In the genomic region with DNA sequence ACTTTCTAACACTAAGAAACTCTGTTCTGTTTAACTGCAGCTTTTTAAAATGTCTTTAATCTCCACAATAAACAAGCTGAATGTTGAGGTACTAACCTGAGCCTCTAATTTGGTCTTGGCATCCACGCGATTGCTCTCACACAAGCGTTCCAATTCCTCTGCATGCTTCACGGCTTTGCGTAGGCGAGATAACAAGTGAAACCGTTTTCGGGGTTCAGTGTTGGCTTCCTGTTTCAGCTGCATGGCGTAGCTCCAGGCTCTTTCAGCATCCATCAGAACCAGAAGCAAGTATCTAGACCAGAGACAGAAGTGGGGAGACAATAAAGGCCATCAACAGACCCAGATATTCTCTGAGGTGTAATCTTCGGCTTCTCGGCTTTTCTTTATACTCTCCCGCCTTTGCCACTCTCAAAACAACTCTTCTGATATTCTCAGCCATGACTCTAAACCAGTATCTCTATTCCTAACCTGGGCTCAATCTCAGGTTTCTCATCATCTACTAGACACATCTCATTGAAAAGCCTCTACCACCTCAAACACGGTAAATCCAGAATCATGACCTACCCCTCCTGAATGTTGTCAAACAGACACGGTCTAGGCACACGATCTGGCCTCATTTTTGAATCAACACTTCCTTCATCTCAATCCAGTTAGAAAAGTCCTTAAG, we compare ENCODE assay signal across 13 cellular contexts. TPM values are rescaled to one million over a fixed set of nuclear protein-coding genes. Genes with fewer than 3 reads are reported as not detected.
DNase-seq lines count a peak whose midpoint lies in the region; ATAC-seq, FAIRE-seq and TF ChIP-seq lines count a peak whose summit lies in the region.
"Had no signal": no experiment of that assay in that cellular context is flagged by ENCODE, and none has a peak within 500 bp of the region (broad histone marks: within the 10 kb centered on the region; RNA-seq: fewer than 3 reads in every experiment).

No MANE protein-coding gene starts in this region.

- H3K27ac Mint-ChIP-seq in T-cell = peak overlapping the region; percentile 89 to 91
- H3K27ac Mint-ChIP-seq: dendritic cell treated with granulocyte-macrophage colony-stimulating factor and Interleukin-4, amounts not matched to agents 40 ng/mL and 50 ng/mL, for 4 days had no signal

- H3K27me3 ChIP-seq in right atrium auricular region (no peaks in the 10 kb centered on the region), mammary epithelial cell (ENCODE audit: insufficient read depth, low read length) (no peaks in the 10 kb centered on the region), hepatocyte (no peaks in the 10 kb centered on the region)
- H3K27me3 ChIP-seq: suprapubic skin had no signal

- in situ Hi-C loops in mammary epithelial cell (cut with MboI; ENCODE audit: low sequenced_read_pairs in 2 of 2) = no loop called here

- peak; percentile 95 for FAIRE-seq in GM12891 (lab: Jason Lieb, UNC)

- no peak for DNase-seq in GM12891 (ENCODE audit: insufficient read length, low spot score)
- peak in 23 of 34 experiments; percentile 21 to 71 (median 37) for DNase-seq in T-cell
- DNase-seq in activated effector memory CD4-positive, alpha-beta T cell treated with Interleukin-2 at 50 U/mL for 16 hours = peak; percentile 21
- DNase-seq in stimulated activated CD4-positive, alpha-beta T cell treated with anti-CD3 and anti-CD28 coated beads, Interleukin-1b, Interleukin-23, amount 100 ng/mL, for 48 hours = peak; percentile 65
- DNase-seq in right atrium auricular region (ENCODE audit: low spot score) = no peak
- no peak for DNase-seq in mammary epithelial cell
- DNase-seq in hepatocyte (ENCODE audit: low spot score) = no peak
- no peak for DNase-seq in activated CD8-positive, alpha-beta memory T cell treated with anti-CD3 and anti-CD28 coated beads, Interleukin-2, amount 50 U/mL, for 48 hours
- DNase-seq: NCI-H345 had no signal

- BruUV-seq in mammary epithelial cell (replicated peaks; lab: Mats Ljungman, UMichigan) = no TSS peak

- no peaks in the 10 kb centered on the region for H3K9me3 Mint-ChIP-seq in T-cell
- H3K9me3 Mint-ChIP-seq: dendritic cell treated with granulocyte-macrophage colony-stimulating factor and Interleukin-4, amounts not matched to agents 40 ng/mL and 50 ng/mL, for 4 days had no signal

- H3K4me1 ChIP-seq in right atrium auricular region = no peaks in the 10 kb centered on the region
- H3K4me1 ChIP-seq in mammary epithelial cell (ENCODE audit: insufficient read depth, low read length) = no peaks in the 10 kb centered on the region
- no peaks in the 10 kb centered on the region for H3K4me1 ChIP-seq in hepatocyte (ENCODE audit: insufficient read depth)
- H3K4me1 ChIP-seq: suprapubic skin had no signal

- intact Hi-C loops in mammary epithelial cell (cut with micrococcal nuclease) = no loop called here

- no peak overlapping the region for H3K9ac ChIP-seq in mammary epithelial cell (ENCODE audit: insufficient read depth, low read length)

- H3K4me2 ChIP-seq in mammary epithelial cell (ENCODE audit: insufficient read depth, low read depth, low read length) (no peak overlapping the region), hepatocyte (no peak overlapping the region)

- peak; percentile 74 to 88 (median 82) for ATAC-seq in T-cell (replicated peaks in 1 of 4)

- H3K9me2 ChIP-seq in hepatocyte (replicated peaks; ENCODE audit: insufficient read depth) = no peaks in the 10 kb centered on the region

- TF ChIP-seq CTCF in right atrium auricular region (IDR thresholded peaks at IDR 0.05) = no peak
- no peak for TF ChIP-seq CTCF in mammary epithelial cell (conservative IDR thresholded peaks at IDR 0.05 in 1 of 2, IDR thresholded peaks at IDR 0.05 in 1 of 2; ENCODE audit: extremely low read depth in 1 of 2, insufficient read depth in 1 of 2, low read depth in 1 of 2, low read length in 2 of 2)
- no peak for TF ChIP-seq CTCF in hepatocyte (IDR thresholded peaks at IDR 0.05; ENCODE audit: poor library complexity)

- H3K4me3 Mint-ChIP-seq in T-cell = peak overlapping the region; percentile 10 to 61 (median 53)
- H3K4me3 Mint-ChIP-seq: dendritic cell treated with granulocyte-macrophage colony-stimulating factor and Interleukin-4, amounts not matched to agents 40 ng/mL and 50 ng/mL, for 4 days had no signal

- H4K20me1 ChIP-seq in mammary epithelial cell (ENCODE audit: insufficient read depth, low read length) (no peaks in the 10 kb centered on the region), hepatocyte (ENCODE audit: insufficient read depth, poor library complexity, severe bottlenecking) (peaks cover 11% of the 10 kb centered on the region)

- H3K9me3 ChIP-seq in right atrium auricular region = no peaks in the 10 kb centered on the region
- H3K9me3 ChIP-seq in mammary epithelial cell (replicated peaks; ENCODE audit: insufficient read depth, low read length) = no peaks in the 10 kb centered on the region
- no peaks in the 10 kb centered on the region for H3K9me3 ChIP-seq in hepatocyte (ENCODE audit: low read depth)
- H3K9me3 ChIP-seq: suprapubic skin had no signal

- 78% methylated on average over 15 of the region's 15 CpGs for WGBS in mammary epithelial cell (ENCODE audit: low coverage, missing lambda C conversion rate)
- WGBS in hepatocyte (ENCODE audit: low lambda C conversion rate, missing lambda C conversion rate) = 96% methylated on average over 15 of the region's 15 CpGs

- TF ChIP-seq POLR2A in GM12891 (IDR thresholded peaks at IDR 0.05; ENCODE audit: low read depth, low read length) = no peak

- H3K4me1 Mint-ChIP-seq in T-cell = peaks cover 15 to 24% (median 18%) of the 10 kb centered on the region in 3 donors

- CTCF ChIA-PET in T-cell (lab: Charles Lee) = interaction anchor here (0.5 to 1.3 kb wide), 4 partner anchors 50 to 708 kb away, joined by 3 to 9 read pairs (median 4); no protein-coding TSS in a partner anchor
- CTCF ChIA-PET in mammary epithelial cell (lab: Charles Lee; ENCODE audit: low non-redundant PET) = no interaction called here

- POLR2A ChIA-PET in T-cell (lab: Charles Lee) = interaction anchor here (0.6 to 1.1 kb wide), 6 partner anchors 17 to 279 kb away, joined by 3 to 20 read pairs (median 4); a partner anchor contains a TSS

- no peak overlapping the region for H3K4me3 ChIP-seq in right atrium auricular region
- H3K4me3 ChIP-seq in mammary epithelial cell (replicated peaks in 1 of 3; ENCODE audit: insufficient read depth in 1 of 3, low read depth in 2 of 3, low read length in 3 of 3) = no peak overlapping the region
- H3K4me3 ChIP-seq in hepatocyte = no peak overlapping the region
- H3K4me3 ChIP-seq: suprapubic skin had no signal

- H3K36me3 ChIP-seq in right atrium auricular region (peaks cover 89% of the 10 kb centered on the region), mammary epithelial cell (ENCODE audit: insufficient read depth, low read length) (peaks cover 38% of the 10 kb centered on the region), hepatocyte (replicated peaks; ENCODE audit: insufficient read depth, low read depth) (peaks cover 3% of the 10 kb centered on the region)

- H3K27ac ChIP-seq in right atrium auricular region (no peak overlapping the region), mammary epithelial cell (ENCODE audit: insufficient read depth, low read depth, low read length) (no peak overlapping the region), hepatocyte (no peak overlapping the region)
- H3K27ac ChIP-seq: suprapubic skin had no signal

- peaks cover 55% of the 10 kb centered on the region for H3K36me3 Mint-ChIP-seq in T-cell

- dilution Hi-C loops in mammary epithelial cell (cut with HindIII; ENCODE audit: low sequenced_read_pairs) = no loop called here

- H3K27me3 Mint-ChIP-seq in T-cell = no peaks in the 10 kb centered on the region
- H3K27me3 Mint-ChIP-seq: dendritic cell treated with granulocyte-macrophage colony-stimulating factor and Interleukin-4, amounts not matched to agents 40 ng/mL and 50 ng/mL, for 4 days had no signal

- peaks cover 29% of the 10 kb centered on the region for H3K79me2 ChIP-seq in mammary epithelial cell (ENCODE audit: insufficient read depth, low read length)
- H3K79me2 ChIP-seq in hepatocyte = peaks cover 18% of the 10 kb centered on the region

- H2AFZ ChIP-seq in mammary epithelial cell (ENCODE audit: low read depth, low read length) = no peak overlapping the region
- no peak overlapping the region for H2AFZ ChIP-seq in hepatocyte

TF ChIP-seq in GM12891, 5 proteins besides CTCF, POLR2A, EP300 and RAD21 (continues in another document):
- TF ChIP-seq PAX5 (IDR thresholded peaks at IDR 0.05; ENCODE audit: insufficient read depth, low read length, severe bottlenecking) (peak; percentile 80), POLR2AphosphoS5 (IDR thresholded peaks at IDR 0.05; ENCODE audit: low read depth, low read length) (no peak)

RNA-seq across cellular contexts. Expression of a gene that starts 8.3 kb away (rescaled TPM):
- 42.5 TPM for polyA plus RNA-seq in GM12891 (2012; ENCODE audit: low read depth, missing spikeins)
- 10 to 100 TPM; 71.9 to 81.6 (median 78.9) TPM for total RNA-seq in T-cell
- 10 to 100 TPM; 35.2 to 43.9 TPM for total RNA-seq in right atrium auricular region
- total RNA-seq in mammary epithelial cell = 100 to 1,000 TPM in 1 of 2 donors, 10 to 100 TPM in 1; 24.5 to 102 TPM
- 63.7 TPM for polyA plus RNA-seq in mammary epithelial cell
- 88.5 TPM for polyA minus RNA-seq in mammary epithelial cell
- 41.2 and 44.1 TPM in 2 replicates for total RNA-seq in hepatocyte
- polyA plus RNA-seq in hepatocyte = 51.3 and 70.1 TPM in 2 replicates

RNA-seq across cellular contexts. Expression of a gene that starts 10.6 kb away (rescaled TPM):
- 0.09 TPM for polyA plus RNA-seq in GM12891 (2012; ENCODE audit: low read depth, missing spikeins)
- total RNA-seq in T-cell = 1 to 10 TPM in 1 of 5 donors, under 1 TPM in 2, not detected in 2; 0.20 to 1.3 (median 0.73) TPM
- total RNA-seq in right atrium auricular region = not detected
- not detected for total RNA-seq in mammary epithelial cell
- 0.15 TPM for polyA plus RNA-seq in mammary epithelial cell
- not detected for polyA minus RNA-seq in mammary epithelial cell
- 0.60 TPM in 1 of 2 replicates, not detected in the other for total RNA-seq in hepatocyte
- 0.24 TPM in 1 of 2 replicates, not detected in the other for polyA plus RNA-seq in hepatocyte
- total RNA-seq: posterior vena cava, RPMI7951 had no signal

RNA-seq across cellular contexts. Expression of a gene that starts 15.0 kb away (rescaled TPM):
- 10.4 TPM for polyA plus RNA-seq in GM12891 (2012; ENCODE audit: low read depth, missing spikeins)
- total RNA-seq in T-cell (1 to 10 TPM in 1 of 5 donors, under 1 TPM in 3, not detected in 1; 0.20 to 1.6 (median 0.31) TPM), right atrium auricular region (not detected), mammary epithelial cell (not detected), hepatocyte (0.08 TPM in 1 of 2 replicates, not detected in the other)
- polyA plus RNA-seq in mammary epithelial cell (not detected), hepatocyte (21.2 and 24.0 TPM in 2 replicates)
- polyA minus RNA-seq in mammary epithelial cell = not detected
- total RNA-seq: posterior vena cava, RPMI7951, suprapubic skin had no signal

RNA-seq across cellular contexts. Expression of a gene that starts 36.9 kb away (rescaled TPM):
- polyA plus RNA-seq in GM12891 (2012; ENCODE audit: low read depth, missing spikeins) = 0.01 TPM
- total RNA-seq in T-cell (1 to 10 TPM in 1 of 5 donors, under 1 TPM in 4; 0.58 to 1.0 (median 0.72) TPM), right atrium auricular region (under 1 TPM; 0.30 to 0.71 TPM), mammary epithelial cell (1 to 10 TPM; 1.0 to 6.2 TPM), hepatocyte (0.48 and 2.7 TPM in 2 replicates)
- polyA plus RNA-seq in mammary epithelial cell (0.46 TPM), hepatocyte (2.0 and 4.6 TPM in 2 replicates)
- 0.57 TPM for polyA minus RNA-seq in mammary epithelial cell
- total RNA-seq: RPMI7951 had no signal

RNA-seq across cellular contexts. Expression of a gene that starts 39.6 kb away (rescaled TPM):
- 29.6 TPM for polyA plus RNA-seq in GM12891 (2012; ENCODE audit: low read depth, missing spikeins)
- total RNA-seq in T-cell = 100 to 1,000 TPM; 119 to 181 (median 156) TPM
- 10 to 100 TPM; 56.0 to 65.3 TPM for total RNA-seq in right atrium auricular region
- total RNA-seq in mammary epithelial cell = 100 to 1,000 TPM; 102 to 111 TPM
- 55.8 TPM for polyA plus RNA-seq in mammary epithelial cell
- 98.8 TPM for polyA minus RNA-seq in mammary epithelial cell
- total RNA-seq in hepatocyte = 92.9 and 94.7 TPM in 2 replicates
- 95.6 and 111 TPM in 2 replicates for polyA plus RNA-seq in hepatocyte

Comparison
In these comparisons a context has a peak if more than half of its experiments do, and no peak if none do; other contexts are left out.
1. DNase-seq: peak in T-cell (23 of 34), activated effector memory CD4-positive, alpha-beta T cell treated with Interleukin-2 at 50 U/mL for 16 hours (single experiment) and stimulated activated CD4-positive, alpha-beta T cell treated with anti-CD3 and anti-CD28 coated beads, Interleukin-1b, Interleukin-23, amount 100 ng/mL, for 48 hours (single experiment); none in GM12891 (single experiment), right atrium auricular region (single experiment), mammary epithelial cell (single experiment), hepatocyte (single experiment) and activated CD8-positive, alpha-beta memory T cell treated with anti-CD3 and anti-CD28 coated beads, Interleukin-2, amount 50 U/mL, for 48 hours (single experiment).